ENCODE assay signal across 12 cellular contexts in the genomic region with DNA sequence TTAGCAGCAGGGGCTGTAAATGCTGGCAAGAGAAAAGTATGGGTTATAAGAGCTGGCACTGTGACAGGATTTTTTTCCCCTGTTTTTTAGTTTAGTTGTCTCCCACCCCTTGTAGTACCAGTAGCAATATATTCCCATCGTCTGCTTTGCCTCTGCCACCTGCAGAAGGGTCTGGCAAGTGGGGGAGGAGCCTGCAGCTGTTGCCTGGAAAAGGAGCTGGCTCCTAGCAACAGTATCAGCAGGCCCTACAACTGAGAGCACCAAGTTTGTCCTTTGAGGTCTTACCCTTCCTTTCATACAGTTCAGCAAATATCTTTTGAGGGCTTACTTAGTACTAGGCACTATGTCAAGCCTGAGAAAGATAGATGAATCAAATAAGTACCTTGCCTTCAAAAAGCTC. TPM values are rescaled to one million over a fixed set of nuclear protein-coding genes. Genes with fewer than 3 reads are reported as not detected.
DNase-seq lines count a peak whose midpoint lies in the region.
"Had no signal": no experiment of that assay in that cellular context is flagged by ENCODE, and none has a peak within 500 bp of the region (broad histone marks: within the 10 kb centered on the region; RNA-seq: fewer than 3 reads in every experiment).

No MANE protein-coding gene starts in this region.

- H3K4ac ChIP-seq in mesenchymal stem cell (ENCODE audit: low read depth in 1 of 2, low read length in 2 of 2): no peak overlapping the region

- H2BK120ac ChIP-seq in mesenchymal stem cell (ENCODE audit: low read depth, low read length): no peak overlapping the region

- H3K27ac ChIP-seq in mesenchymal stem cell (ENCODE audit: low read length, poor library complexity, severe bottlenecking): no peak overlapping the region
- H3K27ac ChIP-seq: pancreas had no signal

- peaks cover 10% of the 10 kb centered on the region for H3K4me1 ChIP-seq in mesenchymal stem cell (ENCODE audit: control insufficient read depth, insufficient read depth, low read depth, low read length)

- no peak overlapping the region for H3K4me3 ChIP-seq in mesenchymal stem cell (ENCODE audit: insufficient read depth in 1 of 2, low read depth in 1 of 2, low read length in 2 of 2)
- H3K4me3 ChIP-seq: esophagus muscularis mucosa, pancreas had no signal

- in situ Hi-C loops in G401 (cut with HindIII; ENCODE audit: low sequenced_read_pairs): no loop called here

- H3K23ac ChIP-seq in mesenchymal stem cell (ENCODE audit: low read length in 2 of 2): no peak overlapping the region

- intact Hi-C loops in posterior vena cava (cut with DNase I): loop anchor here (5.0 kb wide), 2 partner anchors 62 to 72 kb away; a partner anchor contains a TSS

- peak overlapping the region; percentile 0 for H3K9ac ChIP-seq in mesenchymal stem cell (ENCODE audit: low read length)

- WGBS in mesenchymal stem cell: 64% methylated on average over 1 of the region's 1 CpG

- H2AFZ ChIP-seq in mesenchymal stem cell (ENCODE audit: low read depth, low read length): no peak overlapping the region

- no peak overlapping the region for H4K91ac ChIP-seq in mesenchymal stem cell (ENCODE audit: low read length)

- no peak overlapping the region for H3K14ac ChIP-seq in mesenchymal stem cell (ENCODE audit: low read length in 2 of 2)

- H3K18ac ChIP-seq in mesenchymal stem cell (ENCODE audit: low read depth in 1 of 2, low read length in 2 of 2): no peak overlapping the region

- H4K8ac ChIP-seq in mesenchymal stem cell (ENCODE audit: low read length): no peak overlapping the region

- DNase-seq in COLO668 (lab: John Stamatoyannopoulos, UW; ENCODE audit: unreplicated experiment) (peak; percentile 77), G401 (ENCODE audit: low spot score) (peak; percentile 18), NCI-H2227 treated with DMSO at 0.1 percent for 48 hours (lab: John Stamatoyannopoulos, UW) (peak; percentile 89), mesenchymal stem cell (no peak), C1 segment of cervical spinal cord (lab: John Stamatoyannopoulos, UW) (no peak), posterior vena cava (ENCODE audit: low spot score) (no peak), NCI-H526 treated with DMSO at 0.1 percent for 48 hours (lab: John Stamatoyannopoulos, UW) (no peak)
- DNase-seq: small intestine had no signal

- H2AK5ac ChIP-seq in mesenchymal stem cell (ENCODE audit: low read length, severe bottlenecking): no peak overlapping the region

- peaks cover 17% of the 10 kb centered on the region for H3K79me1 ChIP-seq in mesenchymal stem cell (replicated peaks; ENCODE audit: low read length, poor library complexity, severe bottlenecking)

- H2BK12ac ChIP-seq in mesenchymal stem cell (ENCODE audit: low read length in 2 of 2): no peak overlapping the region

- H3K4me2 ChIP-seq in mesenchymal stem cell (ENCODE audit: low read length, poor library complexity, severe bottlenecking): no peak overlapping the region

- H3K36me3 ChIP-seq in mesenchymal stem cell (ENCODE audit: control insufficient read depth in 1 of 2, insufficient read depth in 2 of 2, low read depth in 1 of 2, low read length in 2 of 2): peaks cover 18 to 40% of the 10 kb centered on the region in 2 experiments

- H3K9me3 ChIP-seq in mesenchymal stem cell (ENCODE audit: control insufficient read depth, low read length): no peaks in the 10 kb centered on the region
- H3K9me3 ChIP-seq: esophagus muscularis mucosa, pancreas had no signal

- no peak overlapping the region for H2BK15ac ChIP-seq in mesenchymal stem cell (ENCODE audit: low read depth, poor library complexity, severe bottlenecking)

- no peaks in the 10 kb centered on the region for H3K27me3 ChIP-seq in mesenchymal stem cell (ENCODE audit: control insufficient read depth in 1 of 2, insufficient read depth in 1 of 2, low read length in 2 of 2)
- H3K27me3 ChIP-seq: esophagus muscularis mucosa, pancreas had no signal

- no peak overlapping the region for H2BK5ac ChIP-seq in mesenchymal stem cell (ENCODE audit: low read depth, low read length, poor library complexity, severe bottlenecking)

RNA-seq across cellular contexts. Expression of a gene that starts 3.5 kb away (rescaled TPM):
- 60.4 and 94.7 TPM in 2 replicates for total RNA-seq in G401 (2014; rRNA removed; shearing (Covaris generic))
- 34.6 TPM for polyA plus RNA-seq in mesenchymal stem cell (2013, experiment 1 of 2)
- 34.2 TPM for polyA plus RNA-seq in mesenchymal stem cell (2013, experiment 2 of 2)
- total RNA-seq in posterior vena cava: 10 to 100 TPM; 14.2 to 17.9 TPM

RNA-seq across cellular contexts. Expression of a gene that starts 4.2 kb away (rescaled TPM):
- 38.3 and 56.6 TPM in 2 replicates for total RNA-seq in G401 (2014; rRNA removed; shearing (Covaris generic))
- 30.6 TPM for polyA plus RNA-seq in mesenchymal stem cell (2013, experiment 1 of 2)
- 33.0 TPM for polyA plus RNA-seq in mesenchymal stem cell (2013, experiment 2 of 2)
- total RNA-seq in posterior vena cava: 10 to 100 TPM; 22.5 to 23.7 TPM

RNA-seq across cellular contexts. Expression of a gene that starts 55.7 kb away (rescaled TPM):
- not detected in 2 replicates for total RNA-seq in G401 (2014; rRNA removed; shearing (Covaris generic))
- not detected for polyA plus RNA-seq in mesenchymal stem cell (2013, experiment 1 of 2)
- polyA plus RNA-seq in mesenchymal stem cell (2013, experiment 2 of 2): not detected
- total RNA-seq in posterior vena cava: not detected
- total RNA-seq: activated CD8-positive, alpha-beta memory T cell treated with anti-CD3 and anti-CD28 coated beads for 36 hours; esophagus muscularis mucosa; OCI-LY7; pancreas had no signal
- polyA plus RNA-seq: small intestine had no signal

Comparison
In these comparisons a context has a peak if more than half of its experiments do, and no peak if none do; other contexts are left out.
1. DNase-seq: peak in COLO668 (single experiment), G401 (single experiment) and NCI-H2227 treated with DMSO at 0.1 percent for 48 hours (single experiment); none in mesenchymal stem cell (single experiment), C1 segment of cervical spinal cord (0 of 14), posterior vena cava (single experiment) and NCI-H526 treated with DMSO at 0.1 percent for 48 hours (single experiment).